ENCODE assay signal across 9 cellular contexts in genomic region chr5:159451197-159452052, GRCh38.
A peak's percentile ranks its signal among the peaks of the same experiment; 100 is the strongest.
DNase-seq lines count a peak whose midpoint lies in the region; ATAC-seq, FAIRE-seq and TF ChIP-seq lines count a peak whose summit lies in the region.
"Had no signal": no experiment of that assay in that cellular context is flagged by ENCODE, and none has a peak within 500 bp of the region (broad histone marks: within the 10 kb centered on the region; RNA-seq: fewer than 3 reads in every experiment).

No MANE protein-coding gene starts in this region.

- intact Hi-C loops in CD4-positive, alpha-beta memory T cell (cut with micrococcal nuclease): no loop called here

- no peak overlapping the region for H3K27ac Mint-ChIP-seq in CD4-positive, alpha-beta memory T cell
- H3K27ac Mint-ChIP-seq in activated naive CD8-positive, alpha-beta T cell treated with anti-CD3 and anti-CD28 coated beads, Interleukin-2, amount 50 U/mL, for 24 hours: no peak overlapping the region
- H3K27ac Mint-ChIP-seq: activated T-helper 1 cell treated with anti-CD3 and anti-CD28 coated beads, Interleukin-12 subunit alpha, Interleukin-12 subunit beta, Interleukin-2, Interleukin-4 antibody, amounts not matched to agents 30 ng/mL and 10 ng/mL and 1 ng/mL, durations not matched to agents 14 hours and 24 hours and 36 hours had no signal

- CTCF ChIA-PET in CD4-positive, alpha-beta memory T cell (lab: Charles Lee; ENCODE audit: partially characterized antibody): interaction anchor here (1.2 to 1.6 kb wide), 3 partner anchors 7 to 536 kb away, joined by 3 to 5 read pairs (median 3); no protein-coding TSS in a partner anchor

- H3K4me3 ChIP-seq in HFF-Myc (replicated peaks; ENCODE audit: low read depth, low read length): no peak overlapping the region
- no peak overlapping the region for H3K4me3 ChIP-seq in astrocyte of the cerebellum (ENCODE audit: low read depth, low read length)
- H3K4me3 ChIP-seq in hepatocyte: no peak overlapping the region
- H3K4me3 ChIP-seq in suprapubic skin: no peak overlapping the region
- no peak overlapping the region for H3K4me3 ChIP-seq in CD4-positive, alpha-beta memory T cell (ENCODE audit: low read length in 2 of 2)

- WGBS in hepatocyte (ENCODE audit: low lambda C conversion rate, missing lambda C conversion rate): 82% methylated on average over 13 of the region's 13 CpGs
- 62% methylated on average over 13 of the region's 13 CpGs for WGBS in suprapubic skin

- FAIRE-seq in GM19239 (lab: Jason Lieb, UNC): no peak

- TF ChIP-seq EP300 in suprapubic skin (IDR thresholded peaks at IDR 0.05): no peak

- no peaks in the 10 kb centered on the region for H3K79me2 ChIP-seq in hepatocyte

- H3K4me3 Mint-ChIP-seq in CD4-positive, alpha-beta memory T cell: no peak overlapping the region
- H3K4me3 Mint-ChIP-seq in activated naive CD8-positive, alpha-beta T cell treated with anti-CD3 and anti-CD28 coated beads, Interleukin-2, amount 50 U/mL, for 24 hours: no peak overlapping the region
- H3K4me3 Mint-ChIP-seq: activated T-helper 1 cell treated with anti-CD3 and anti-CD28 coated beads, Interleukin-12 subunit alpha, Interleukin-12 subunit beta, Interleukin-2, Interleukin-4 antibody, amounts not matched to agents 30 ng/mL and 10 ng/mL and 1 ng/mL, durations not matched to agents 14 hours and 24 hours and 36 hours had no signal

- TF ChIP-seq CTCF in HFF-Myc (IDR thresholded peaks at IDR 0.05; ENCODE audit: low read depth, low read length, missing control alignments) (no peak), astrocyte of the cerebellum (IDR thresholded peaks at IDR 0.05; ENCODE audit: low read depth, low read length, missing control alignments) (no peak), hepatocyte (IDR thresholded peaks at IDR 0.05; ENCODE audit: poor library complexity) (no peak), suprapubic skin (IDR thresholded peaks at IDR 0.05) (no peak)

- no peaks in the 10 kb centered on the region for H3K9me2 ChIP-seq in hepatocyte (replicated peaks; ENCODE audit: insufficient read depth)

- H3K9me3 ChIP-seq in hepatocyte (ENCODE audit: low read depth) (no peaks in the 10 kb centered on the region), suprapubic skin (no peaks in the 10 kb centered on the region)
- no peaks in the 10 kb centered on the region for H3K9me3 ChIP-seq in CD4-positive, alpha-beta memory T cell (ENCODE audit: control insufficient read depth in 1 of 2, low read length in 2 of 2)

- peak; percentile 91 for DNase-seq in HFF-Myc (ENCODE audit: extremely low read depth, low read depth)
- peak; percentile 92 for DNase-seq in astrocyte of the cerebellum (ENCODE audit: low read depth)
- peak; percentile 62 for DNase-seq in hepatocyte (ENCODE audit: low spot score)
- DNase-seq in suprapubic skin (ENCODE audit: low spot score in 2 of 2): no peak
- no peak for DNase-seq in GM19239 (ENCODE audit: insufficient read length, low spot score)
- DNase-seq in CD4-positive, alpha-beta memory T cell: no peak
- no peak for DNase-seq in activated naive CD8-positive, alpha-beta T cell treated with anti-CD3 and anti-CD28 coated beads, Interleukin-2, amount 50 U/mL, for 24 hours

- no peak for ATAC-seq in activated naive CD8-positive, alpha-beta T cell treated with anti-CD3 and anti-CD28 coated beads, Interleukin-2, amount 50 U/mL, for 24 hours
- no peak for ATAC-seq in HG03175 (IDR thresholded peaks at IDR 0.05; ENCODE audit: unreplicated experiment)

- in situ Hi-C loops in astrocyte of the cerebellum (cut with HindIII; ENCODE audit: low sequenced_read_pairs): no loop called here

- H3K27me3 ChIP-seq in hepatocyte (no peaks in the 10 kb centered on the region), suprapubic skin (no peaks in the 10 kb centered on the region)
- no peaks in the 10 kb centered on the region for H3K27me3 ChIP-seq in CD4-positive, alpha-beta memory T cell (ENCODE audit: insufficient read depth, low read length)

- H3K4me1 Mint-ChIP-seq in CD4-positive, alpha-beta memory T cell: peaks cover 0 to 3% (median under 1%) of the 10 kb centered on the region in 4 donors
- H3K4me1 Mint-ChIP-seq in activated naive CD8-positive, alpha-beta T cell treated with anti-CD3 and anti-CD28 coated beads, Interleukin-2, amount 50 U/mL, for 24 hours: peaks cover 26% of the 10 kb centered on the region

- H3K27me3 Mint-ChIP-seq in CD4-positive, alpha-beta memory T cell: peaks cover 2 to 4% of the 10 kb centered on the region in 2 donors
- H3K27me3 Mint-ChIP-seq in activated naive CD8-positive, alpha-beta T cell treated with anti-CD3 and anti-CD28 coated beads, Interleukin-2, amount 50 U/mL, for 24 hours: peaks cover 30% of the 10 kb centered on the region

- H3K9me3 Mint-ChIP-seq in CD4-positive, alpha-beta memory T cell: no peaks in the 10 kb centered on the region
- peaks cover 4% of the 10 kb centered on the region for H3K9me3 Mint-ChIP-seq in activated naive CD8-positive, alpha-beta T cell treated with anti-CD3 and anti-CD28 coated beads, Interleukin-2, amount 50 U/mL, for 24 hours
- H3K9me3 Mint-ChIP-seq: activated T-helper 1 cell treated with anti-CD3 and anti-CD28 coated beads, Interleukin-12 subunit alpha, Interleukin-12 subunit beta, Interleukin-2, Interleukin-4 antibody, amounts not matched to agents 30 ng/mL and 10 ng/mL and 1 ng/mL, durations not matched to agents 14 hours and 24 hours and 36 hours had no signal

- H4K20me1 ChIP-seq in hepatocyte (ENCODE audit: insufficient read depth, poor library complexity, severe bottlenecking): no peaks in the 10 kb centered on the region

- H3K4me1 ChIP-seq in hepatocyte (ENCODE audit: insufficient read depth) (peaks cover 4% of the 10 kb centered on the region), suprapubic skin (peaks cover 10% of the 10 kb centered on the region)
- H3K4me1 ChIP-seq in CD4-positive, alpha-beta memory T cell (ENCODE audit: insufficient read depth, low read length): no peaks in the 10 kb centered on the region

- H3K36me3 Mint-ChIP-seq in CD4-positive, alpha-beta memory T cell: no peaks in the 10 kb centered on the region
- H3K36me3 Mint-ChIP-seq in activated naive CD8-positive, alpha-beta T cell treated with anti-CD3 and anti-CD28 coated beads, Interleukin-2, amount 50 U/mL, for 24 hours (ENCODE audit: low read depth): no peaks in the 10 kb centered on the region

- no peaks in the 10 kb centered on the region for H3K36me3 ChIP-seq in hepatocyte (replicated peaks; ENCODE audit: insufficient read depth, low read depth)
- H3K36me3 ChIP-seq in suprapubic skin: no peaks in the 10 kb centered on the region
- no peaks in the 10 kb centered on the region for H3K36me3 ChIP-seq in CD4-positive, alpha-beta memory T cell (ENCODE audit: insufficient read depth, low read length)

- no peak overlapping the region for H2AFZ ChIP-seq in hepatocyte

- POLR2A ChIA-PET in CD4-positive, alpha-beta memory T cell (lab: Charles Lee; ENCODE audit: partially characterized antibody): interaction anchor here (1.6 kb wide), 1 partner anchor 39 kb away, joined by 8 read pairs; no protein-coding TSS in a partner anchor

- H3K4me2 ChIP-seq in hepatocyte: no peak overlapping the region

- H3K27ac ChIP-seq in hepatocyte (no peak overlapping the region), suprapubic skin (peak overlapping the region; percentile 45)
- H3K27ac ChIP-seq in CD4-positive, alpha-beta memory T cell (ENCODE audit: low read depth, low read length): no peak overlapping the region

- no peak for TF ChIP-seq POLR2A in suprapubic skin (IDR thresholded peaks at IDR 0.05)

Comparison
In these comparisons a context has a peak if more than half of its experiments do, and no peak if none do; other contexts are left out.
1. DNase-seq: peak in HFF-Myc (single experiment), astrocyte of the cerebellum (single experiment) and hepatocyte (single experiment); none in suprapubic skin (0 of 2), GM19239 (single experiment), CD4-positive, alpha-beta memory T cell (0 of 5) and activated naive CD8-positive, alpha-beta T cell treated with anti-CD3 and anti-CD28 coated beads, Interleukin-2, amount 50 U/mL, for 24 hours (single experiment).